Comparison of ENCODE assay signal across 9 cellular contexts in genomic region chr12:103548622-103549601, GRCh38. TPM values are rescaled to one million over a fixed set of nuclear protein-coding genes. Genes with fewer than 3 reads are reported as not detected.
DNase-seq lines count a peak whose midpoint lies in the region; ATAC-seq and TF ChIP-seq lines count a peak whose summit lies in the region.
"Had no signal": no experiment of that assay in that cellular context is flagged by ENCODE, and none has a peak within 500 bp of the region (broad histone marks: within the 10 kb centered on the region; RNA-seq: fewer than 3 reads in every experiment).

No MANE protein-coding gene starts in this region.

- WGBS in smooth muscle cell (ENCODE audit: low lambda C conversion rate): 32% methylated on average over 10 of the region's 10 CpGs

- H3K4me2 ChIP-seq in smooth muscle cell: no peak overlapping the region

- H3K4me3 ChIP-seq in HEK293 (ENCODE audit: low read depth, low read length): no peak overlapping the region
- no peak overlapping the region for H3K4me3 ChIP-seq in smooth muscle cell

- peaks cover 14% of the 10 kb centered on the region for H3K27me3 ChIP-seq in smooth muscle cell (ENCODE audit: low read depth)

- ATAC-seq in HG03457 (IDR thresholded peaks at IDR 0.05; ENCODE audit: unreplicated experiment): no peak

- H3K36me3 ChIP-seq in HEK293 (ENCODE audit: control insufficient read depth in 2 of 2, insufficient read depth in 1 of 2, low read length in 2 of 2) (no peaks in the 10 kb centered on the region), smooth muscle cell (ENCODE audit: low read depth) (no peaks in the 10 kb centered on the region)

- H3K9me3 ChIP-seq in HEK293 (ENCODE audit: control insufficient read depth, insufficient read depth, low read depth, low read length): no peaks in the 10 kb centered on the region
- no peaks in the 10 kb centered on the region for H3K9me3 ChIP-seq in smooth muscle cell (replicated peaks; ENCODE audit: low read depth)

- H3K27ac ChIP-seq in HEK293 (ENCODE audit: extremely low read depth, low read depth, low read length): no peak overlapping the region
- H3K27ac ChIP-seq in smooth muscle cell (ENCODE audit: low read depth): no peak overlapping the region

- H3K4me1 ChIP-seq in HEK293 (ENCODE audit: control insufficient read depth, insufficient read depth, low read length) (no peaks in the 10 kb centered on the region), smooth muscle cell (ENCODE audit: low read depth) (no peaks in the 10 kb centered on the region)

- no peaks in the 10 kb centered on the region for H4K20me1 ChIP-seq in smooth muscle cell (ENCODE audit: low read depth)

- peak; percentile 81 for DNase-seq in ELR (ENCODE audit: low read depth)
- peak; percentile 88 for DNase-seq in NCI-H146 (lab: John Stamatoyannopoulos, UW)
- peak; percentile 13 to 86 (median 44) for DNase-seq in T-helper 2 cell
- DNase-seq in amygdala (lab: John Stamatoyannopoulos, UW): peak in 47 of 56 donors; percentile 1 to 85 (median 27)
- DNase-seq in hepatic stellate cell (ENCODE audit: low spot score): peak; percentile 24
- DNase-seq in smooth muscle cell (lab: John Stamatoyannopoulos, UW; ENCODE audit: unreplicated experiment): no peak

- CTCF ChIA-PET in HEK293 (lab: Yijun Ruan, JAX): interaction anchor here (0.5 to 6.6 kb wide), 61 partner anchors 9 to 1982 kb away, joined by 3 to 77 read pairs (median 3); no protein-coding TSS in a partner anchor

- H3F3A ChIP-seq in smooth muscle cell (ENCODE audit: low read depth): no peaks in the 10 kb centered on the region

- H3K9ac ChIP-seq in smooth muscle cell (ENCODE audit: low read depth): no peak overlapping the region

- no peaks in the 10 kb centered on the region for H3K79me2 ChIP-seq in smooth muscle cell (ENCODE audit: low read depth)

- POLR2A ChIA-PET in HEK293 (lab: Yijun Ruan, JAX): no interaction called here

- H2AFZ ChIP-seq in smooth muscle cell (ENCODE audit: low read depth): no peak overlapping the region

- TF ChIP-seq CTCF in HEK293 (tag by site-specific recombination; IDR thresholded peaks at IDR 0.05) (peak; percentile 62), smooth muscle cell (IDR thresholded peaks at IDR 0.05; ENCODE audit: borderline replicate concordance, insufficient read depth, poor library complexity, severe bottlenecking) (peak; percentile 95)

TF ChIP-seq in HEK293, 187 proteins besides CTCF, POLR2A, EP300 and RAD21:
- peak; percentile 70 for TF ChIP-seq ZNF660 (tag by site-specific recombination; IDR thresholded peaks at IDR 0.05)
- TF ChIP-seq OSR2 (tag by site-specific recombination; IDR thresholded peaks at IDR 0.05): no peak
- TF ChIP-seq ZNF654 (tag by site-specific recombination; IDR thresholded peaks at IDR 0.05; ENCODE audit: low read depth): peak; percentile 94
- 0 out of 2 replicates have a peak, but pooled peaks have one; percentile 23 for TF ChIP-seq ZSCAN30 (tag by site-specific recombination; IDR thresholded peaks at IDR 0.05)

RNA-seq across cellular contexts. Expression of gene STAB2, which starts 38.2 kb away (rescaled TPM):
- total RNA-seq in smooth muscle cell: not detected in 2 replicates
- polyA plus RNA-seq in smooth muscle cell: not detected in 2 replicates
- total RNA-seq: mononuclear cell had no signal

RNA-seq across cellular contexts. Expression of gene C12orf42, which starts 53.1 kb away (rescaled TPM):
- not detected in 2 replicates for total RNA-seq in smooth muscle cell
- polyA plus RNA-seq in smooth muscle cell: not detected in 2 replicates
